Comparison of ENCODE assay signal across 35 cellular contexts in the genomic region with DNA sequence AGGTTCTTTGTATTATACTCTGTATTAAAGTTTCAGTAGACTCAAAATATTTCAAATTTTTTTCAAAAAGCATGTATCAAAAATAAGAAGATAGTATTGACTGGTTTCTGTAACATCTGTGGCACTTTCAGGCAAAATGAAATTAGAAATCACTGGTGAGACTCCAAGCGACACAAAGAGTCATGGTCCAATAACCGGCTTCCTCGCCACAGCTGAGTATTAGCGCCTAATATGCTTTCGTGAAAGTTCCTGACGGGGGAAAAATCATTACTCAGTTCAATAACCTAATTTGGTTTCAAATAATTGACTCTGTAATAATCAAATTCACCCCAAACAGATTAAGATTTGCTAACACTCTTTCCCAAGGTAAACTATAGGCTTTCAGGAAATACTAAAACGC. TPM values are rescaled to one million over a fixed set of nuclear protein-coding genes. Genes with fewer than 3 reads are reported as not detected.
"Had no signal": no experiment of that assay in that cellular context is flagged by ENCODE, and none has a peak within 500 bp of the region (broad histone marks: within the 10 kb centered on the region; RNA-seq: fewer than 3 reads in every experiment).

No MANE protein-coding gene starts in this region.

- H3K4me1 Mint-ChIP-seq: memory B cell had no signal

- H3K27me3 Mint-ChIP-seq: dendritic cell treated with granulocyte-macrophage colony-stimulating factor and Interleukin-4, amounts not matched to agents 40 ng/mL and 50 ng/mL, for 4 days; effector memory CD8-positive, alpha-beta T cell; memory B cell; naive thymus-derived CD4-positive, alpha-beta T cell had no signal

- H3K4me1 ChIP-seq: colonic mucosa, esophagus squamous epithelium, gastrocnemius medialis, heart right ventricle, left lung had no signal

- H3K27ac Mint-ChIP-seq: dendritic cell treated with granulocyte-macrophage colony-stimulating factor and Interleukin-4, amounts not matched to agents 40 ng/mL and 50 ng/mL, for 4 days; effector memory CD8-positive, alpha-beta T cell; endodermal cell; memory B cell; naive thymus-derived CD4-positive, alpha-beta T cell had no signal

- FAIRE-seq: endometrium, islet of Langerhans, keratinocyte had no signal

- H3K9me3 ChIP-seq: colonic mucosa, esophagus squamous epithelium, gastrocnemius medialis, heart right ventricle, left lung had no signal

- H3K27ac ChIP-seq: colonic mucosa, epithelial cell of prostate, esophagus squamous epithelium, gastrocnemius medialis, heart right ventricle, left lung had no signal

- H3K4me3 ChIP-seq: colonic mucosa, esophagus squamous epithelium, gastrocnemius medialis, heart right ventricle, left lung, lung had no signal

- H3K36me3 ChIP-seq: colonic mucosa had no signal

- DNase-seq: colonic mucosa; cortex of kidney; effector CD8-positive, alpha-beta T cell; effector memory CD8-positive, alpha-beta T cell; endodermal cell; erythroblast; esophagus squamous epithelium; foreskin fibroblast; foreskin melanocyte; gastrocnemius medialis; glutamatergic neuron; head of caudate nucleus; heart right ventricle; hippocampal formation; left cardiac atrium; left lung; left ventricle myocardium superior; mammary epithelial cell; mesendoderm; midbrain; naive thymus-derived CD4-positive, alpha-beta T cell had no signal

- H3K4me3 Mint-ChIP-seq: dendritic cell treated with granulocyte-macrophage colony-stimulating factor and Interleukin-4, amounts not matched to agents 40 ng/mL and 50 ng/mL, for 4 days; effector memory CD8-positive, alpha-beta T cell; endodermal cell; memory B cell; naive thymus-derived CD4-positive, alpha-beta T cell had no signal

- H3K27me3 ChIP-seq: colonic mucosa, esophagus squamous epithelium, gastrocnemius medialis, heart right ventricle, left lung had no signal

- H3K9me3 Mint-ChIP-seq: dendritic cell treated with granulocyte-macrophage colony-stimulating factor and Interleukin-4, amounts not matched to agents 40 ng/mL and 50 ng/mL, for 4 days; effector memory CD8-positive, alpha-beta T cell; endodermal cell; memory B cell; naive thymus-derived CD4-positive, alpha-beta T cell had no signal

RNA-seq across cellular contexts. Expression of a gene that starts 15.9 kb away (rescaled TPM):
- total RNA-seq: colonic mucosa; dermis microvascular lymphatic vessel endothelial cell; endodermal cell; esophagus mucosa; esophagus squamous epithelium; gastrocnemius medialis; glomerular endothelial cell; heart right ventricle; kidney epithelial cell; left cardiac atrium; left lung; left ventricle myocardium superior; lower leg skin; lung; mammary epithelial cell; mononuclear cell; mucosa of gallbladder; naive thymus-derived CD4-positive, alpha-beta T cell had no signal
- polyA plus RNA-seq: heart right ventricle; keratinocyte; lung; mammary epithelial cell; naive thymus-derived CD4-positive, alpha-beta T cell had no signal
